ENCODE assay signal across 9 cellular contexts in the genomic region with DNA sequence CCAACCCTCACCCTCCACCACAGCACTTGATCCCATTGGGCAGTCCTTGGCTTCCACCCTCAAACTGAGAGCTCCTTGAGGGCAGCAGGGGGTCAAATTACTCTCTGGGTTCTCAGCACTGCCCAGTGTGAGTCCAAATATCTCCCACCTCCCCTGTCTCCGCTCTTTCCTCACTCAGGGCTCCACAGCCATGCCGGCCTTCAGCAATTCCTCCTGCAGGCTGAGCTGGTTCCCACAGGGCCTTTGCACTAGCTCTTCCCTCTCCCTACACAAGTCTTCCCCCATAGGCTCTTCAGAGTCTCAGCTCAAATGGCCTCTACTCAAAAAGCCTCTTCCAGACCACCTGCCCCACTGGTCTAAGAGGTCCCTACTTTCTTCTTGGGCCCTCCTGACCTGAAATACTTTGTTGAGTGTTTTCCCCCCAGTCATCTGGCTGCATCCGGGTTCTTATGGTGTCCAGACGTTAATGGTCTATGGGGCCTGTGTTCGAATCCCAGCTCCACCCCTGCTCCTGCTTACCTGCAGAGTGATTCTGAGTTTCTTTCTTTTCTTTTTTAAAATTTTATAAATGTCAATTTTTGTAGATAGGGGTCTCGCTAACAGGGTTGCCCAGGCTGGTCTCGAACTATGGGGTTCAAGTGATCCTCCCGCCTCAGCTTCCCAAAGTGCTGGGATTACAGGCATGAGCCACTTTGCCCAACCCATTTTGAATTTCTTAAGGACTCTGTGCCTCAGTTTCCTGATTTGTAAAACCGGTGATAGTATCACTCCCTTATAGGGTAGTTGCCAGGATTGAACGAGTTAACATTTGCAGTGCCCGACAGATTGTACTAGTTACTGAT. TPM values are rescaled to one million over a fixed set of nuclear protein-coding genes. Genes with fewer than 3 reads are reported as not detected.
DNase-seq lines count a peak whose midpoint lies in the region; ATAC-seq and TF ChIP-seq lines count a peak whose summit lies in the region.
"Had no signal": no experiment of that assay in that cellular context is flagged by ENCODE, and none has a peak within 500 bp of the region (broad histone marks: within the 10 kb centered on the region; RNA-seq: fewer than 3 reads in every experiment).

No MANE protein-coding gene starts in this region.

- H3K36me3 ChIP-seq in rectal smooth muscle tissue (ENCODE audit: control insufficient read depth, insufficient read depth, low read length) = no peaks in the 10 kb centered on the region

- H3K4me3 ChIP-seq in GM08714 (ENCODE audit: low read length) = peak overlapping the region; percentile 73; the same call in 1 of the 2 replicates
- peak overlapping the region; percentile 84 for H3K4me3 ChIP-seq in fibroblast of the aortic adventitia (ENCODE audit: low read depth, low read length)
- H3K4me3 ChIP-seq in rectal smooth muscle tissue (ENCODE audit: low read length) = peak overlapping the region; percentile 90

- H3K27ac Mint-ChIP-seq in T-cell = peak overlapping the region; percentile 91 to 92

- CTCF ChIA-PET in T-cell (lab: Charles Lee) = interaction anchor here in 1 of 2 donors (1.2 kb wide), 1 partner anchor 59 kb away, joined by 4 read pairs; no protein-coding TSS in a partner anchor

- POLR2A ChIA-PET in T-cell (lab: Charles Lee) = interaction anchor here in 1 of 2 donors (0.6 kb wide), 1 partner anchor 38 kb away, joined by 3 read pairs; no protein-coding TSS in a partner anchor

- DNase-seq in T-cell (peak in 1 of 34 experiments; percentile 4), fibroblast of the aortic adventitia (ENCODE audit: low read depth) (no peak), NCI-H510A treated with DMSO at 0.1 percent for 48 hours (lab: John Stamatoyannopoulos, UW) (no peak), AML-193 (lab: John Stamatoyannopoulos, UW) (no peak), NCI-H2081 (lab: John Stamatoyannopoulos, UW) (no peak)
- DNase-seq: NCI-H2171 had no signal

- ATAC-seq in T-cell (replicated peaks in 1 of 4) (no peak), HG03354 (IDR thresholded peaks at IDR 0.05; ENCODE audit: poor library complexity, severe bottlenecking, unreplicated experiment) (no peak)

- no peaks in the 10 kb centered on the region for H3K27me3 Mint-ChIP-seq in T-cell

- TF ChIP-seq CTCF in fibroblast of the aortic adventitia (IDR thresholded peaks at IDR 0.05; ENCODE audit: insufficient read depth, low read length) = no peak

- no peaks in the 10 kb centered on the region for H3K27me3 ChIP-seq in rectal smooth muscle tissue (ENCODE audit: control insufficient read depth, insufficient read depth, low read length)

- H3K4me1 Mint-ChIP-seq in T-cell = peaks cover 37 to 43% (median 40%) of the 10 kb centered on the region in 3 donors

- H3K9me3 Mint-ChIP-seq in T-cell = no peaks in the 10 kb centered on the region

- H3K4me1 ChIP-seq in rectal smooth muscle tissue (ENCODE audit: control insufficient read depth, insufficient read depth, low read length) = peaks cover 13% of the 10 kb centered on the region

- no peaks in the 10 kb centered on the region for H3K36me3 Mint-ChIP-seq in T-cell

- no peak overlapping the region for H3K9ac ChIP-seq in rectal smooth muscle tissue (ENCODE audit: low read length)

- H3K27ac ChIP-seq in rectal smooth muscle tissue (ENCODE audit: low read depth, low read length) = peak overlapping the region; percentile 97

- peak overlapping the region; percentile 84 to 100 (median 88) for H3K4me3 Mint-ChIP-seq in T-cell

RNA-seq across cellular contexts. Expression of gene IL4R, which starts 1.0 kb away (rescaled TPM):
- total RNA-seq in T-cell (100 to 1,000 TPM; 186 to 281 (median 221) TPM), fibroblast of the aortic adventitia (ENCODE audit: low replicate concordance) (25.6 and 82.3 TPM in 2 replicates)

RNA-seq across cellular contexts. Expression of gene NSMCE1, which starts 44.2 kb away (rescaled TPM):
- total RNA-seq in T-cell (10 to 100 TPM; 53.5 to 83.2 (median 73.9) TPM), fibroblast of the aortic adventitia (ENCODE audit: low replicate concordance) (97.7 and 113 TPM in 2 replicates)
